ENCODE assay signal across 1 cellular context in genomic region chr2:10028407-10028987, GRCh38.
TF ChIP-seq lines count a peak whose summit lies in the region.

No MANE protein-coding gene starts in this region.

TF ChIP-seq in HepG2, 621 proteins besides CTCF, POLR2A, EP300 and RAD21 (continued from another document):
- TF ChIP-seq ZNF512B (CRISPR knock-in tag; IDR thresholded peaks at IDR 0.05; ENCODE audit: borderline replicate concordance) = 0 out of 2 replicates have a peak, but pooled peaks have one; percentile 45
- TF ChIP-seq RXRB (CRISPR knock-in tag; IDR thresholded peaks at IDR 0.05; ENCODE audit: borderline replicate concordance) = peak; percentile 34; the same call in 1 of the 2 replicates
- 0 out of 2 replicates have a peak, but pooled peaks have one; percentile 33 for TF ChIP-seq PCBP1 (IDR thresholded peaks at IDR 0.05; ENCODE audit: borderline replicate concordance, low read depth, low read length)
- peak; percentile 33 to 52; a peak in 1 of 4 replicates for TF ChIP-seq HMGXB4 (CRISPR knock-in tag; IDR thresholded peaks at IDR 0.05; ENCODE audit: borderline replicate concordance in 1 of 2, low read depth in 1 of 2)
- TF ChIP-seq ZNF292 (CRISPR knock-in tag; IDR thresholded peaks at IDR 0.05; ENCODE audit: borderline replicate concordance, low read depth) = peak; percentile 26; the same call in 1 of the 2 replicates
- TF ChIP-seq GATAD2A (CRISPR knock-in tag; IDR thresholded peaks at IDR 0.05) = 0 out of 2 replicates have a peak, but pooled peaks have one; percentile 22
- TF ChIP-seq HNF4A (CRISPR knock-in tag; IDR thresholded peaks at IDR 0.05) = peak; percentile 10; the same call in 1 of the 2 replicates
- peak; percentile 68; the same call in 1 of the 2 replicates for TF ChIP-seq MTF2 (CRISPR knock-in tag; IDR thresholded peaks at IDR 0.05; ENCODE audit: borderline replicate concordance)
- TF ChIP-seq POGZ (CRISPR knock-in tag; IDR thresholded peaks at IDR 0.05) = no peak
- no peak for TF ChIP-seq PAWR (CRISPR knock-in tag; IDR thresholded peaks at IDR 0.05; ENCODE audit: borderline replicate concordance)
- no peak for TF ChIP-seq HNF4G (IDR thresholded peaks at IDR 0.05; ENCODE audit: borderline replicate concordance, low read depth, low read length)
- TF ChIP-seq HNF4G (CRISPR knock-in tag; IDR thresholded peaks at IDR 0.05; ENCODE audit: borderline replicate concordance, low read depth) = no peak
- 0 out of 2 replicates have a peak, but pooled peaks have one; percentile 8 for TF ChIP-seq ZNF768 (CRISPR knock-in tag; IDR thresholded peaks at IDR 0.05)
- TF ChIP-seq FIP1L1 (IDR thresholded peaks at IDR 0.05; ENCODE audit: borderline replicate concordance, insufficient read depth, low read depth, low read length) = no peak
- no peak for TF ChIP-seq ZNF260 (CRISPR knock-in tag; IDR thresholded peaks at IDR 0.05; ENCODE audit: borderline replicate concordance, low read depth)
- TF ChIP-seq ZMYM3 (CRISPR knock-in tag; IDR thresholded peaks at IDR 0.05) = peak; percentile 20; the same call in 1 of the 2 replicates
- TF ChIP-seq ZNF558 (CRISPR knock-in tag; IDR thresholded peaks at IDR 0.05; ENCODE audit: borderline replicate concordance) = 0 out of 2 replicates have a peak, but pooled peaks have one; percentile 32
- peak; percentile 34 for TF ChIP-seq SALL1 (CRISPR knock-in tag; IDR thresholded peaks at IDR 0.05)
- TF ChIP-seq, protein P1, sequence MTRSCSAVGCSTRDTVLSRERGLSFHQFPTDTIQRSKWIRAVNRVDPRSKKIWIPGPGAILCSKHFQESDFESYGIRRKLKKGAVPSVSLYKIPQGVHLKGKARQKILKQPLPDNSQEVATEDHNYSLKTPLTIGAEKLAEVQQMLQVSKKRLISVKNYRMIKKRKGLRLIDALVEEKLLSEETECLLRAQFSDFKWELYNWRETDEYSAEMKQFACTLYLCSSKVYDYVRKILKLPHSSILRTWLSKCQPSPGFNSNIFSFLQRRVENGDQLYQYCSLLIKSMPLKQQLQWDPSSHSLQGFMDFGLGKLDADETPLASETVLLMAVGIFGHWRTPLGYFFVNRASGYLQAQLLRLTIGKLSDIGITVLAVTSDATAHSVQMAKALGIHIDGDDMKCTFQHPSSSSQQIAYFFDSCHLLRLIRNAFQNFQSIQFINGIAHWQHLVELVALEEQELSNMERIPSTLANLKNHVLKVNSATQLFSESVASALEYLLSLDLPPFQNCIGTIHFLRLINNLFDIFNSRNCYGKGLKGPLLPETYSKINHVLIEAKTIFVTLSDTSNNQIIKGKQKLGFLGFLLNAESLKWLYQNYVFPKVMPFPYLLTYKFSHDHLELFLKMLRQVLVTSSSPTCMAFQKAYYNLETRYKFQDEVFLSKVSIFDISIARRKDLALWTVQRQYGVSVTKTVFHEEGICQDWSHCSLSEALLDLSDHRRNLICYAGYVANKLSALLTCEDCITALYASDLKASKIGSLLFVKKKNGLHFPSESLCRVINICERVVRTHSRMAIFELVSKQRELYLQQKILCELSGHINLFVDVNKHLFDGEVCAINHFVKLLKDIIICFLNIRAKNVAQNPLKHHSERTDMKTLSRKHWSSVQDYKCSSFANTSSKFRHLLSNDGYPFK (CRISPR knock-in tag; IDR thresholded peaks at IDR 0.05; ENCODE audit: borderline replicate concordance) = peak; percentile 65; the same call in 1 of the 2 replicates
- TF ChIP-seq, protein P2, sequence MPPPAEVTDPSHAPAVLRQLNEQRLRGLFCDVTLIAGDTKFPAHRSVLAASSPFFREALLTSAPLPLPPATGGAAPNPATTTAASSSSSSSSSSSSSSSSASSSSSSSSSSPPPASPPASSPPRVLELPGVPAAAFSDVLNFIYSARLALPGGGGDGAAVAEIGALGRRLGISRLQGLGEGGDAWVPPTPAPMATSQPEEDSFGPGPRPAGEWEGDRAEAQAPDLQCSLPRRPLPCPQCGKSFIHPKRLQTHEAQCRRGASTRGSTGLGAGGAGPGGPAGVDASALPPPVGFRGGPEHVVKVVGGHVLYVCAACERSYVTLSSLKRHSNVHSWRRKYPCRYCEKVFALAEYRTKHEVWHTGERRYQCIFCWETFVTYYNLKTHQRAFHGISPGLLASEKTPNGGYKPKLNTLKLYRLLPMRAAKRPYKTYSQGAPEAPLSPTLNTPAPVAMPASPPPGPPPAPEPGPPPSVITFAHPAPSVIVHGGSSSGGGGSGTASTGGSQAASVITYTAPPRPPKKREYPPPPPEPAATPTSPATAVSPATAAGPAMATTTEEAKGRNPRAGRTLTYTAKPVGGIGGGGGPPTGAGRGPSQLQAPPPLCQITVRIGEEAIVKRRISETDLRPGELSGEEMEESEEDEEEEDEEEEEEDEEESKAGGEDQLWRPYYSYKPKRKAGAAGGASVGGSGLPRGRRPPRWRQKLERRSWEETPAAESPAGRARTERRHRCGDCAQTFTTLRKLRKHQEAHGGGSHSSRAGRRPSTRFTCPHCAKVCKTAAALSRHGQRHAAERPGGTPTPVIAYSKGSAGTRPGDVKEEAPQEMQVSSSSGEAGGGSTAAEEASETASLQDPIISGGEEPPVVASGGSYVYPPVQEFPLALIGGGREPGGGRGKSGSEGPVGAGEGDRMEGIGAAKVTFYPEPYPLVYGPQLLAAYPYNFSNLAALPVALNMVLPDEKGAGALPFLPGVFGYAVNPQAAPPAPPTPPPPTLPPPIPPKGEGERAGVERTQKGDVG (CRISPR knock-in tag; IDR thresholded peaks at IDR 0.05; ENCODE audit: borderline replicate concordance) = 0 out of 2 replicates have a peak, but pooled peaks have one; percentile 12
- TF ChIP-seq PITX1 (CRISPR knock-in tag; IDR thresholded peaks at IDR 0.05) = peak; percentile 43; the same call in 1 of the 2 replicates
- 0 out of 2 replicates have a peak, but pooled peaks have one; percentile 6 for TF ChIP-seq ETV6 (CRISPR knock-in tag; conservative IDR thresholded peaks at IDR 0.05)
- no peak for TF ChIP-seq HOXA5 (CRISPR knock-in tag; IDR thresholded peaks at IDR 0.05)
- 0 out of 2 replicates have a peak, but pooled peaks have one; percentile 50 for TF ChIP-seq ZFP90 (CRISPR knock-in tag; IDR thresholded peaks at IDR 0.05; ENCODE audit: borderline replicate concordance)
- no peak for TF ChIP-seq MLLT10 (CRISPR knock-in tag; IDR thresholded peaks at IDR 0.05)
- TF ChIP-seq HDAC1 (CRISPR knock-in tag; IDR thresholded peaks at IDR 0.05) = 0 out of 2 replicates have a peak, but pooled peaks have one; percentile 28
- TF ChIP-seq STAG1 (CRISPR knock-in tag; IDR thresholded peaks at IDR 0.05) = peak; percentile 71
- peak; percentile 32; the same call in 1 of the 2 replicates for TF ChIP-seq ZMYM4 (CRISPR knock-in tag; IDR thresholded peaks at IDR 0.05)
- TF ChIP-seq THAP11 (CRISPR knock-in tag; IDR thresholded peaks at IDR 0.05) = 0 out of 2 replicates have a peak, but pooled peaks have one; percentile 25
- peak; percentile 9; the same call in 1 of the 2 replicates for TF ChIP-seq SIN3A (IDR thresholded peaks at IDR 0.05; ENCODE audit: borderline replicate concordance, low read depth, low read length)
- 0 out of 2 replicates have a peak, but pooled peaks have one; percentile 21 for TF ChIP-seq BORCS8-MEF2B (CRISPR knock-in tag; IDR thresholded peaks at IDR 0.05)
- TF ChIP-seq NR2F1 (CRISPR knock-in tag; IDR thresholded peaks at IDR 0.05) = peak in 1 of 2 experiments; percentile 36; a peak in 1 of 4 replicates
- peak; percentile 92 for TF ChIP-seq ZSCAN25 (CRISPR knock-in tag; IDR thresholded peaks at IDR 0.05)
- TF ChIP-seq PATZ1 (CRISPR knock-in tag; IDR thresholded peaks at IDR 0.05) = peak; percentile 41
- TF ChIP-seq PHF8 (CRISPR knock-in tag; IDR thresholded peaks at IDR 0.05) = peak; percentile 5; the same call in 1 of the 2 replicates
- 0 out of 2 replicates have a peak, but pooled peaks have one; percentile 59 for TF ChIP-seq ZNF678 (CRISPR knock-in tag; IDR thresholded peaks at IDR 0.05)
- TF ChIP-seq DRAP1 (CRISPR knock-in tag; IDR thresholded peaks at IDR 0.05) = 0 out of 2 replicates have a peak, but pooled peaks have one; percentile 12
- TF ChIP-seq MIXL1 (CRISPR knock-in tag; IDR thresholded peaks at IDR 0.05) = no peak
- TF ChIP-seq ZNF143 (CRISPR knock-in tag; IDR thresholded peaks at IDR 0.05) = no peak
- 0 out of 2 replicates have a peak, but pooled peaks have one; percentile 34 for TF ChIP-seq IRF2 (CRISPR knock-in tag; IDR thresholded peaks at IDR 0.05)
- 0 out of 2 replicates have a peak, but pooled peaks have one; percentile 14 for TF ChIP-seq ZNF609 (CRISPR knock-in tag; IDR thresholded peaks at IDR 0.05; ENCODE audit: borderline replicate concordance)
- 0 out of 2 replicates have a peak, but pooled peaks have one; percentile 64 for TF ChIP-seq ZNF230 (CRISPR knock-in tag; IDR thresholded peaks at IDR 0.05)
- TF ChIP-seq PPARG (CRISPR knock-in tag; conservative IDR thresholded peaks at IDR 0.05) = peak; percentile 82
